ENCODE assay signal across 17 cellular contexts in the genomic region with DNA sequence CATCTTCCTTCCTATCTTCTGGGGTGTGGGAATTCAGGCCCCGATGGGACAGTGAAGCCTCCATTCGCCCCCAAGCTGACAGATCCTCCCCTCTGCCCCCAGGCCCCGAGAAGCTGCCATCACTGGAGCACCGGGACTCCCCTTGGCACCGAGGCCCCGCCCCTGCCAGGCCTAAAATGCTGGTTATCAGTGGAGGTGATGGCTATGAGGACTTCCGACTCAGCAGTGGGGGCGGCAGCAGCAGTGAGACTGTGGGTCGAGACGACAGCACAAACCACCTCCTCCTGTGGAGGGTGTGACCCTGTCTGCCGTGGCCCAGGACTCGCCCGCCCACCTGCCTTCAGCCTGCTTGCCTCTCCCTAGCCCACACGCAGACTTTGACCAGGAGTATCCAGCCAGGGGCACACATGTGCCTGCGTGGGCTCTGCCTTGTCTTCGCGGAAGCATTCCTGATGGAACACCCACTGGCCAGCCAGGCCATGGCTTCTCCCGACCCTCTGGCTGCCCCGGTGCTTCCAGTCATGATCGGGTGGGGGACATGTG. TPM values are rescaled to one million over a fixed set of nuclear protein-coding genes. Genes with fewer than 3 reads are reported as not detected.
DNase-seq lines count a peak whose midpoint lies in the region; ATAC-seq, FAIRE-seq and TF ChIP-seq lines count a peak whose summit lies in the region.
"Had no signal": no experiment of that assay in that cellular context is flagged by ENCODE, and none has a peak within 500 bp of the region (broad histone marks: within the 10 kb centered on the region; RNA-seq: fewer than 3 reads in every experiment).

No MANE protein-coding gene starts in this region.

- peaks cover 25 to 41% (median 34%) of the 10 kb centered on the region in 3 donors for H3K4me1 Mint-ChIP-seq in T-cell
- peaks cover 73% of the 10 kb centered on the region for H3K4me1 Mint-ChIP-seq in stimulated activated memory B cell treated with anti-CD40 and anti-IgM and Interleukin-4, amounts not matched to agents 10 μg/mL and 1 μg/mL and 100 μg/mL, for 72 hours

- H3K4me2 ChIP-seq in HepG2 (ENCODE audit: low read depth, low read length) = no peak overlapping the region
- H3K4me2 ChIP-seq: GM23338 had no signal

- TF ChIP-seq CTCF in HepG2 (CRISPR knock-in tag; IDR thresholded peaks at IDR 0.05) (no peak), right lobe of liver (IDR thresholded peaks at IDR 0.05) (no peak), bronchial epithelial cell (IDR thresholded peaks at IDR 0.05; ENCODE audit: insufficient read depth, low read length, severe bottlenecking) (no peak), D721Med (IDR thresholded peaks at IDR 0.05; ENCODE audit: insufficient read depth, missing control alignments) (no peak)

- H3K36me3 ChIP-seq in HepG2 (replicated peaks in 1 of 2; ENCODE audit: control insufficient read depth in 1 of 2, insufficient read depth in 2 of 2, low read length in 2 of 2) = peaks cover 20% of the 10 kb centered on the region in 2 experiments; a peak in 4 of 5 replicates
- no peaks in the 10 kb centered on the region for H3K36me3 ChIP-seq in right lobe of liver
- peaks cover 12% of the 10 kb centered on the region for H3K36me3 ChIP-seq in bronchial epithelial cell (ENCODE audit: control insufficient read depth, insufficient read depth, low read length)

- DNase-seq in HepG2 (ENCODE audit: low spot score) (no peak), right lobe of liver (no peak), T-cell (no peak), bronchial epithelial cell (ENCODE audit: low read depth) (no peak), NCI-H2029 (lab: John Stamatoyannopoulos, UW) (no peak), D721Med (ENCODE audit: insufficient read length, low spot score) (no peak), HCEC 1CT (no peak)
- DNase-seq: anterior cingulate cortex, left cardiac atrium, NCI-H2029 treated with DMSO at 0.1 percent for 48 hours, Right ventricle myocardium superior had no signal

- no peaks in the 10 kb centered on the region for H3K27me3 Mint-ChIP-seq in T-cell
- no peaks in the 10 kb centered on the region for H3K27me3 Mint-ChIP-seq in stimulated activated memory B cell treated with anti-CD40 and anti-IgM and Interleukin-4, amounts not matched to agents 10 μg/mL and 1 μg/mL and 100 μg/mL, for 72 hours

- H2AFZ ChIP-seq in HepG2 (ENCODE audit: low read length) = no peak overlapping the region
- H2AFZ ChIP-seq: GM23338 had no signal

- H3K4me3 ChIP-seq in HepG2 (replicated peaks in 1 of 3; ENCODE audit: insufficient read depth in 1 of 3, low read depth in 2 of 3, low read length in 3 of 3) (no peak overlapping the region), right lobe of liver (no peak overlapping the region), bronchial epithelial cell (ENCODE audit: low read depth, low read length) (no peak overlapping the region)
- H3K4me3 ChIP-seq: GM23338, thoracic aorta had no signal

- TF ChIP-seq POLR2A in HepG2 (IDR thresholded peaks at IDR 0.05; ENCODE audit: insufficient read depth in 1 of 2, low read depth in 2 of 2, low read length in 2 of 2) = no peak
- no peak for TF ChIP-seq POLR2A in right lobe of liver (IDR thresholded peaks at IDR 0.05)

- peak overlapping the region in 1 of 3 donors; percentile 75 for H3K4me3 Mint-ChIP-seq in T-cell
- H3K4me3 Mint-ChIP-seq in stimulated activated memory B cell treated with anti-CD40 and anti-IgM and Interleukin-4, amounts not matched to agents 10 μg/mL and 1 μg/mL and 100 μg/mL, for 72 hours = no peak overlapping the region
- H3K4me3 Mint-ChIP-seq: GM23338 had no signal

- H3K36me3 Mint-ChIP-seq in T-cell = no peaks in the 10 kb centered on the region
- peaks cover 32% of the 10 kb centered on the region for H3K36me3 Mint-ChIP-seq in stimulated activated memory B cell treated with anti-CD40 and anti-IgM and Interleukin-4, amounts not matched to agents 10 μg/mL and 1 μg/mL and 100 μg/mL, for 72 hours

- intact Hi-C loops in HepG2 (cut with micrococcal nuclease; ENCODE audit: unreplicated experiment) (no loop called here), right lobe of liver (cut with DNase I) (no loop called here)

- TF ChIP-seq RAD21 in HepG2 (CRISPR knock-in tag; IDR thresholded peaks at IDR 0.05) = no peak

- ATAC-seq in HepG2 (no peak), right lobe of liver (no peak), T-cell (replicated peaks in 1 of 4) (no peak)
- peak; percentile 42 for ATAC-seq in stimulated activated memory B cell treated with anti-CD40 and anti-IgM and Interleukin-4, amounts not matched to agents 10 μg/mL and 1 μg/mL and 100 μg/mL, for 72 hours
- ATAC-seq: GM23338, left cardiac atrium had no signal

- in situ Hi-C loops in HepG2 (cut with HindIII; ENCODE audit: extremely low pct_ligation_motif_present, low pct_unique_long_range_greater_than_20kb) = no loop called here

- FAIRE-seq in HepG2 (lab: Jason Lieb, UNC) (no peak), bronchial epithelial cell (lab: Jason Lieb, UNC) (peak; percentile 83), D721Med (lab: Jason Lieb, UNC) (no peak)
- FAIRE-seq: endometrium, G401.6 had no signal

- H3K27ac Mint-ChIP-seq in T-cell = peak overlapping the region; percentile 86 to 96
- peak overlapping the region; percentile 75 for H3K27ac Mint-ChIP-seq in stimulated activated memory B cell treated with anti-CD40 and anti-IgM and Interleukin-4, amounts not matched to agents 10 μg/mL and 1 μg/mL and 100 μg/mL, for 72 hours
- H3K27ac Mint-ChIP-seq: GM23338 had no signal

- H3K79me2 ChIP-seq in HepG2 (ENCODE audit: insufficient read depth, low read length) = no peaks in the 10 kb centered on the region

- H3K4me1 ChIP-seq in HepG2 (ENCODE audit: insufficient read depth, low read length) (no peaks in the 10 kb centered on the region), right lobe of liver (no peaks in the 10 kb centered on the region)

- no peak overlapping the region for H3K9ac ChIP-seq in HepG2 (ENCODE audit: insufficient read depth, low read depth, low read length)

- H3K27ac ChIP-seq in HepG2 (ENCODE audit: extremely low read length, insufficient read depth, low read length) = no peak overlapping the region
- H3K27ac ChIP-seq in right lobe of liver = no peak overlapping the region

- no peak for TF ChIP-seq EP300 in HepG2 (IDR thresholded peaks at IDR 0.05; ENCODE audit: low read depth in 2 of 2, low read length in 2 of 2)
- TF ChIP-seq EP300 in HepG2 (CRISPR knock-in tag; IDR thresholded peaks at IDR 0.05; ENCODE audit: borderline replicate concordance) = no peak

- H4K20me1 ChIP-seq in HepG2 (ENCODE audit: insufficient read depth, low read length) = no peaks in the 10 kb centered on the region

- H3K27me3 ChIP-seq in HepG2 (ENCODE audit: control insufficient read depth in 1 of 2, insufficient read depth in 2 of 2, low read length in 2 of 2) (no peaks in the 10 kb centered on the region), right lobe of liver (no peaks in the 10 kb centered on the region), bronchial epithelial cell (ENCODE audit: control insufficient read depth, insufficient read depth, low read length) (no peaks in the 10 kb centered on the region)

- H3K9me3 ChIP-seq in HepG2 (ENCODE audit: low read length) (no peaks in the 10 kb centered on the region), right lobe of liver (no peaks in the 10 kb centered on the region)
- H3K9me3 ChIP-seq: thoracic aorta had no signal

- BruUV-seq in HepG2 (replicated peaks; lab: Mats Ljungman, UMichigan) = no TSS peak

- CTCF ChIA-PET in HepG2 (lab: Yijun Ruan, JAX; ENCODE audit: low intra/inter-chr PET ratio, low total read pairs) = no interaction called here
- CTCF ChIA-PET in T-cell (lab: Charles Lee) = interaction anchor here in 1 of 2 donors (0.6 kb wide), 1 partner anchor 30 kb away, joined by 3 read pairs; no protein-coding TSS in a partner anchor

- 66% methylated on average over 4 of the region's 20 CpGs for WGBS in HepG2 (ENCODE audit: low lambda C conversion rate)
- 57% methylated on average over 1 of the region's 20 CpGs for WGBS in right lobe of liver (ENCODE audit: insufficient coverage, low coverage, low lambda C conversion rate, missing lambda C conversion rate)

- POLR2A ChIA-PET in HepG2 (lab: Yijun Ruan, JAX) (no interaction called here), T-cell (lab: Charles Lee) (interaction anchor here (0.5 to 0.7 kb wide), 2 partner anchors 15 to 945 kb away, joined by 4 to 6 read pairs; no protein-coding TSS in a partner anchor)

- H3K9me3 Mint-ChIP-seq in T-cell = no peaks in the 10 kb centered on the region
- no peaks in the 10 kb centered on the region for H3K9me3 Mint-ChIP-seq in stimulated activated memory B cell treated with anti-CD40 and anti-IgM and Interleukin-4, amounts not matched to agents 10 μg/mL and 1 μg/mL and 100 μg/mL, for 72 hours
- H3K9me3 Mint-ChIP-seq: GM23338 had no signal

RNA-seq across cellular contexts. Expression of gene RELT, which starts 8.6 kb away (rescaled TPM):
- total RNA-seq in HepG2 (2016; rRNA removed; fragmentation: Illumina TruSeq; extraction: Trizol) = 1.6 and 4.7 TPM in 2 replicates
- 2.8 and 3.4 TPM in 2 replicates for total RNA-seq in HepG2 (2016; cell fraction: cytosol; rRNA removed; fragmentation: Illumina TruSeq; extraction: Trizol; ENCODE audit: low read depth)
- 1.8 and 4.7 TPM in 2 replicates for total RNA-seq in HepG2 (2016; cell fraction: insoluble cytoplasmic fraction; rRNA removed; fragmentation: Illumina TruSeq; extraction: Trizol)
- 4.0 and 4.2 TPM in 2 replicates for total RNA-seq in HepG2 (2016; cell fraction: membrane; rRNA removed; fragmentation: Illumina TruSeq; extraction: Trizol)
- total RNA-seq in HepG2 (2016; cell fraction: nucleus; rRNA removed; fragmentation: Illumina TruSeq; extraction: Trizol) = 5.4 TPM in 2 replicates
- 2.5 and 3.5 TPM in 2 replicates for polyA plus RNA-seq in HepG2 (2011; rRNA removed)
- polyA plus RNA-seq in HepG2 (2011; cell fraction: cytosol; rRNA removed) = 2.1 and 3.1 TPM in 2 replicates
- polyA plus RNA-seq in HepG2 (2011; cell fraction: nucleus; rRNA removed) = 12.5 and 18.1 TPM in 2 replicates
- polyA plus RNA-seq in HepG2 (2012) = 1.0 and 2.7 TPM in 2 replicates
- polyA plus RNA-seq in HepG2 (2016; cell fraction: cytosol; fragmentation: Illumina TruSeq; extraction: Trizol; ENCODE audit: low read depth) = 0.36 and 0.55 TPM in 2 replicates
- 1.4 TPM in 2 replicates for polyA plus RNA-seq in HepG2 (2016; cell fraction: insoluble cytoplasmic fraction; fragmentation: Illumina TruSeq; extraction: Trizol; ENCODE audit: low read depth)
- polyA plus RNA-seq in HepG2 (2016; cell fraction: membrane; fragmentation: Illumina TruSeq; extraction: Trizol; ENCODE audit: low read depth) = 0.68 and 0.80 TPM in 2 replicates
- 14.8 and 15.4 TPM in 2 replicates for polyA plus RNA-seq in HepG2 (2016; cell fraction: nucleus; fragmentation: Illumina TruSeq; extraction: Trizol; ENCODE audit: insufficient read depth, low read depth)
- 7.0 and 19.1 TPM in 2 replicates for polyA minus RNA-seq in HepG2 (2011; rRNA and poly(A)+ RNA removed; ENCODE audit: low replicate concordance)
- polyA minus RNA-seq in HepG2 (2011; cell fraction: cytosol; rRNA and poly(A)+ RNA removed) = 1.7 and 2.0 TPM in 2 replicates
- 5.2 and 7.6 TPM in 2 replicates for polyA minus RNA-seq in HepG2 (2011; cell fraction: nucleus; rRNA and poly(A)+ RNA removed)
- 1 to 10 TPM in 5 of 6 experiments, under 1 TPM in 1; 0.81 to 5.4 (median 1.6) TPM for total RNA-seq in right lobe of liver
- total RNA-seq in T-cell = 100 to 1,000 TPM in 1 of 5 donors, 10 to 100 TPM in 4; 15.6 to 113 (median 19.9) TPM
- 2.9 and 3.4 TPM in 2 replicates for total RNA-seq in bronchial epithelial cell

RNA-seq across cellular contexts. Expression of gene ARHGEF17, which starts 59.5 kb away (rescaled TPM):
- 5.7 and 10.7 TPM in 2 replicates for total RNA-seq in HepG2 (2016; rRNA removed; fragmentation: Illumina TruSeq; extraction: Trizol)
- 4.6 and 5.1 TPM in 2 replicates for total RNA-seq in HepG2 (2016; cell fraction: cytosol; rRNA removed; fragmentation: Illumina TruSeq; extraction: Trizol; ENCODE audit: low read depth)
- total RNA-seq in HepG2 (2016; cell fraction: insoluble cytoplasmic fraction; rRNA removed; fragmentation: Illumina TruSeq; extraction: Trizol) = 3.7 and 12.1 TPM in 2 replicates
- total RNA-seq in HepG2 (2016; cell fraction: membrane; rRNA removed; fragmentation: Illumina TruSeq; extraction: Trizol) = 3.3 and 3.8 TPM in 2 replicates
- total RNA-seq in HepG2 (2016; cell fraction: nucleus; rRNA removed; fragmentation: Illumina TruSeq; extraction: Trizol) = 20.3 and 20.6 TPM in 2 replicates
- polyA plus RNA-seq in HepG2 (2011; rRNA removed) = 28.8 and 37.7 TPM in 2 replicates
- polyA plus RNA-seq in HepG2 (2011; cell fraction: cytosol; rRNA removed) = 7.4 and 13.6 TPM in 2 replicates
- 250 and 318 TPM in 2 replicates for polyA plus RNA-seq in HepG2 (2011; cell fraction: nucleus; rRNA removed)
- 17.9 and 20.3 TPM in 2 replicates for polyA plus RNA-seq in HepG2 (2012)
- polyA plus RNA-seq in HepG2 (2016; cell fraction: cytosol; fragmentation: Illumina TruSeq; extraction: Trizol; ENCODE audit: low read depth) = 0.35 and 0.64 TPM in 2 replicates
- polyA plus RNA-seq in HepG2 (2016; cell fraction: insoluble cytoplasmic fraction; fragmentation: Illumina TruSeq; extraction: Trizol; ENCODE audit: low read depth) = 5.4 and 7.1 TPM in 2 replicates
- polyA plus RNA-seq in HepG2 (2016; cell fraction: membrane; fragmentation: Illumina TruSeq; extraction: Trizol; ENCODE audit: low read depth) = 0.76 and 0.94 TPM in 2 replicates
- 83.1 and 89.4 TPM in 2 replicates for polyA plus RNA-seq in HepG2 (2016; cell fraction: nucleus; fragmentation: Illumina TruSeq; extraction: Trizol; ENCODE audit: insufficient read depth, low read depth)
- polyA minus RNA-seq in HepG2 (2011; rRNA and poly(A)+ RNA removed; ENCODE audit: low replicate concordance) = 41.7 and 126 TPM in 2 replicates
- 13.5 and 20.6 TPM in 2 replicates for polyA minus RNA-seq in HepG2 (2011; cell fraction: cytosol; rRNA and poly(A)+ RNA removed)
- polyA minus RNA-seq in HepG2 (2011; cell fraction: nucleus; rRNA and poly(A)+ RNA removed) = 85.9 and 99.9 TPM in 2 replicates
- total RNA-seq in right lobe of liver = 1 to 10 TPM; 4.6 to 7.3 (median 5.4) TPM
- 1 to 10 TPM in 1 of 5 donors, under 1 TPM in 4; 0.23 to 1.0 (median 0.49) TPM for total RNA-seq in T-cell
- 4.5 and 5.1 TPM in 2 replicates for total RNA-seq in bronchial epithelial cell
- total RNA-seq: T-helper 1 cell treated with Interleukin-12 subunit alpha and Interleukin-12 subunit beta and Interleukin-4 antibody, amounts not matched to agents 30 ng/mL and 1 ng/mL, for 36 hours had no signal
